1 cellular context compared by ENCODE assay signal in the genomic region with DNA sequence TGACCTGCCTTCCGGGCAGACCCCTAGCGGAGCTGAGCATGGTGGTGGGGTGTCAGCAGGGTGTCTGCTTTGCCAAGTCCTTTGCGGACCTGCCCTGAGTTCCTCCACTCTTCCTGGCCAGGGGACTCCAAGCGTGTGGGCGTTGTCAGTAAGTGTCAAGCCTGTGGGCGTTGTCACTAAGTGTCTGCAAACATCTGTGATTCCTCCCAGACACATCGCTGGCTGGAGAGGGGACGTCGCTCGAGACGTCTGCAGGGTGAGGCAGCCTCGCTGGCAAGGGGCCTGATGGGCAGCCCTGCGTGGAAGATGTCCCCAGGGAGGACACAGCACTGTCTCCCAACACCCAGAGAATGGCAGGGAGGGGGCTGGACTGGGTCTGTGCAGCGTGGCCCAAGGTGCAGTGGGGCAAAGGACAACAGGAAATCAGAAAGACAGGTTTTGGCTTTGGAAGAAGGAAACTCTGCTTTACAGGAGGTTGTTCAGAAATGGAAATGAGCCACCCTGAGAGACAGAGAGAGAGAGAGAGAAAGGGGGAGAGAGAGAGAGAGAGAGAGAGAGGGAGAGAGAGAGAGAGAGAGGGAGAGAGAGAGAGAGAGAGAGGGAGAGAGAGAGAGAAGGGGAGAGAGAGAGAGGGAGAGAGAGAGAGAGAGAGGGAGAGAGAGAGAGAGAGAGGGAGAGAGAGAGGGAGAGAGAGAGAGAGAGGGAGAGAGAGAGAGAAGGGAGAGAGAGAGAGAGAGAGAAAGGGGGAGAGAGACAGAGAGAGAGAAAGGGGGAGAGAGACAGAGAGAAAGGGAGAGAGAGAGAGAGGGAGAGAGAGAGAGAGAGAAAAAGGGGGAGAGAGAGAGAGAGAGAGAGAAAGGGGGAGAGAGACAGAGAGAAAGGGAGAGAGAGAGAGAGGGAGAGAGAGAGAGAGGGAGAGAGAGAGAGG.
A peak's percentile ranks its signal among the peaks of the same experiment; 100 is the strongest.
TF ChIP-seq lines count a peak whose summit lies in the region.

No MANE protein-coding gene starts in this region.

TF ChIP-seq in GM12878, 131 proteins besides CTCF, POLR2A, EP300 and RAD21:
- TF ChIP-seq FOXM1 (IDR thresholded peaks at IDR 0.05; ENCODE audit: low read depth, low read length), result no peak
- TF ChIP-seq FOXK2 (IDR thresholded peaks at IDR 0.05), result no peak
- TF ChIP-seq, protein P1, sequence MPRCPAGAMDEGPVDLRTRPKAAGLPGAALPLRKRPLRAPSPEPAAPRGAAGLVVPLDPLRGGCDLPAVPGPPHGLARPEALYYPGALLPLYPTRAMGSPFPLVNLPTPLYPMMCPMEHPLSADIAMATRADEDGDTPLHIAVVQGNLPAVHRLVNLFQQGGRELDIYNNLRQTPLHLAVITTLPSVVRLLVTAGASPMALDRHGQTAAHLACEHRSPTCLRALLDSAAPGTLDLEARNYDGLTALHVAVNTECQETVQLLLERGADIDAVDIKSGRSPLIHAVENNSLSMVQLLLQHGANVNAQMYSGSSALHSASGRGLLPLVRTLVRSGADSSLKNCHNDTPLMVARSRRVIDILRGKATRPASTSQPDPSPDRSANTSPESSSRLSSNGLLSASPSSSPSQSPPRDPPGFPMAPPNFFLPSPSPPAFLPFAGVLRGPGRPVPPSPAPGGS (IDR thresholded peaks at IDR 0.05; ENCODE audit: borderline replicate concordance, insufficient read depth, low read depth, low read length, poor library complexity, severe bottlenecking), result peak; percentile 44
- TF ChIP-seq EGR1 (IDR thresholded peaks at IDR 0.05; ENCODE audit: borderline replicate concordance in 1 of 2, low read depth in 2 of 2, low read length in 2 of 2), result 0 out of 3 replicates have a peak, but pooled peaks of 1 of the 2 experiments have one; percentile 5
